In the genomic region with DNA sequence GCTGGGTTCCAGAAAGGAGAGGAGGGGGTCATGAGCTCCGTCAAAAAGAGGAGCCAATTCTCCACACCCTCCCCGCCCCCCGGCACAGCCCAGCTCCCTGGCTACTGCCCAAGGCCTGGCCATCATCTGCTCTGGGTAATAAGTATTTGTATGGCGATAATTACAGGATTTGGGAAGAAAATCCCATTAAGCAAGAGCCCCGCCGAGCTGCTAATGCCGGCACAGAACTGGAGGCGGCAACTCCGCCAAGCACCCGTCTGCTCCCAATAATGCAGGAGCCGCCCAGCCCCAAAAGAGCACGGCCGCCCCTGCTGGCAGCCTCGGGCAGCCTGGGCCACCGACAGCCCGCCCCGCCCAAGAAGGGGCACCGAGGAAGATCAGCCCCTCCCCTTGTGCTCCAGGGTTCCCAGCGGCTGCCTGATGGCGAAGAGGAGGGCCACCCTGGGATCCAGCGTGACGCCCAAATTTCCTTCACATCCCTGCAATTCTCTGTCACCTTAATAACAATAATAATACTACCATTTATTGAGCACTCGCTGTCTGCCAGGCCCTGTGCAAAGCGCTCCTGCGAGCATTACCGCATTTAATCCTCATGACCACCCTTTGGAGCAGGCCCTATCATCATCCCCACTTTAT, we compare ENCODE assay signal across 8 cellular contexts. TPM values are rescaled to one million over a fixed set of nuclear protein-coding genes. Genes with fewer than 3 reads are reported as not detected.
DNase-seq lines count a peak whose midpoint lies in the region; ATAC-seq and TF ChIP-seq lines count a peak whose summit lies in the region.

No MANE protein-coding gene starts in this region.

- ATAC-seq in Right ventricle myocardium inferior: peak; percentile 46
- peak; percentile 87 for ATAC-seq in SK-N-SH treated with all-trans-retinoic acid at 6 μM for 48 hours
- ATAC-seq in left ventricle myocardium superior: peak; percentile 75
- ATAC-seq in naive thymus-derived CD4-positive, alpha-beta T cell: no peak

- H3K9me3 ChIP-seq in right atrium auricular region (no peaks in the 10 kb centered on the region), esophagus muscularis mucosa (no peaks in the 10 kb centered on the region)
- H3K9me3 ChIP-seq in naive thymus-derived CD4-positive, alpha-beta T cell (ENCODE audit: control insufficient read depth in 2 of 3, low read length in 3 of 3): no peaks in the 10 kb centered on the region

- H3K9me3 Mint-ChIP-seq in naive thymus-derived CD4-positive, alpha-beta T cell: peaks cover 0 to 2% (median 0%) of the 10 kb centered on the region in 11 donors

- H3K4me1 ChIP-seq in right atrium auricular region (no peaks in the 10 kb centered on the region), esophagus muscularis mucosa (peaks cover 0 to 10% (median 7%) of the 10 kb centered on the region in 4 donors)
- no peaks in the 10 kb centered on the region for H3K4me1 ChIP-seq in naive thymus-derived CD4-positive, alpha-beta T cell (ENCODE audit: control insufficient read depth in 2 of 2, insufficient read depth in 2 of 2, low read length in 2 of 2)

- CTCF ChIA-PET in naive thymus-derived CD4-positive, alpha-beta T cell (lab: Charles Lee): no interaction called here

- DNase-seq in Right ventricle myocardium inferior (ENCODE audit: missing footprints): no peak
- no peak for DNase-seq in right atrium auricular region (ENCODE audit: low spot score)
- peak; percentile 51 for DNase-seq in left ventricle myocardium superior
- no peak for DNase-seq in effector CD4-positive, alpha-beta T cell
- no peak for DNase-seq in esophagus muscularis mucosa (ENCODE audit: extremely low spot score)
- no peak for DNase-seq in activated CD8-positive, alpha-beta memory T cell treated with anti-CD3 and anti-CD28 coated beads, Interleukin-2, amount 50 U/mL, for 4 hours
- DNase-seq in naive thymus-derived CD4-positive, alpha-beta T cell: no peak

- H3K36me3 ChIP-seq in right atrium auricular region (no peaks in the 10 kb centered on the region), esophagus muscularis mucosa (no peaks in the 10 kb centered on the region)
- no peaks in the 10 kb centered on the region for H3K36me3 ChIP-seq in naive thymus-derived CD4-positive, alpha-beta T cell (ENCODE audit: control insufficient read depth in 2 of 3, insufficient read depth in 3 of 3, low read length in 3 of 3)

- no peak for TF ChIP-seq EP300 in esophagus muscularis mucosa (IDR thresholded peaks at IDR 0.05)

- intact Hi-C loops in Right ventricle myocardium inferior (cut with DNase I): no loop called here
- intact Hi-C loops in left ventricle myocardium superior (cut with micrococcal nuclease): no loop called here
- intact Hi-C loops in esophagus muscularis mucosa (cut with DNase I): no loop called here
- intact Hi-C loops in naive thymus-derived CD4-positive, alpha-beta T cell (cut with micrococcal nuclease): no loop called here

- H3K4me3 Mint-ChIP-seq in naive thymus-derived CD4-positive, alpha-beta T cell: no peak overlapping the region

- no peak overlapping the region for H3K27ac Mint-ChIP-seq in naive thymus-derived CD4-positive, alpha-beta T cell

- POLR2A ChIA-PET in naive thymus-derived CD4-positive, alpha-beta T cell (lab: Charles Lee): no interaction called here

- H3K27ac ChIP-seq in right atrium auricular region (no peak overlapping the region), esophagus muscularis mucosa (replicated peaks in 1 of 4) (no peak overlapping the region)
- H3K27ac ChIP-seq in naive thymus-derived CD4-positive, alpha-beta T cell (ENCODE audit: low read depth, low read length): no peak overlapping the region

- peak in 1 of 2 donors; percentile 47 for TF ChIP-seq CTCF in right atrium auricular region (IDR thresholded peaks at IDR 0.05)
- peak in 1 of 3 experiments; percentile 25 for TF ChIP-seq CTCF in esophagus muscularis mucosa (IDR thresholded peaks at IDR 0.05)

- H3K4me1 Mint-ChIP-seq in naive thymus-derived CD4-positive, alpha-beta T cell: peaks cover 0 to 11% (median 6%) of the 10 kb centered on the region in 7 donors

- H3K36me3 Mint-ChIP-seq in naive thymus-derived CD4-positive, alpha-beta T cell: peaks cover 0 to 7% (median 0%) of the 10 kb centered on the region in 5 donors

- WGBS in esophagus muscularis mucosa: 43% methylated on average over 11 of the region's 26 CpGs

- no peak for TF ChIP-seq POLR2A in esophagus muscularis mucosa (IDR thresholded peaks at IDR 0.05; ENCODE audit: low read depth)

- peaks cover 0 to under 1% of the 10 kb centered on the region in 2 donors for H3K27me3 ChIP-seq in right atrium auricular region
- peaks cover 0 to 82% (median under 1%) of the 10 kb centered on the region in 4 donors for H3K27me3 ChIP-seq in esophagus muscularis mucosa
- H3K27me3 ChIP-seq in naive thymus-derived CD4-positive, alpha-beta T cell (ENCODE audit: control insufficient read depth in 2 of 2, insufficient read depth in 2 of 2, low read length in 2 of 2): no peaks in the 10 kb centered on the region

- H3K4me3 ChIP-seq in right atrium auricular region (peak overlapping the region in 1 of 2 donors; percentile 11), esophagus muscularis mucosa (peak overlapping the region in 1 of 4 donors; percentile 1)
- H3K4me3 ChIP-seq in naive thymus-derived CD4-positive, alpha-beta T cell (ENCODE audit: low read length): no peak overlapping the region

- peaks cover 35 to 58% (median 47%) of the 10 kb centered on the region in 5 donors for H3K27me3 Mint-ChIP-seq in naive thymus-derived CD4-positive, alpha-beta T cell

TF ChIP-seq in SK-N-SH treated with all-trans-retinoic acid at 6 μM for 48 hours, 23 proteins besides CTCF, POLR2A, EP300 and RAD21 (continues in another document):
- TF ChIP-seq RARB (CRISPR knock-in tag; IDR thresholded peaks at IDR 0.05) (no peak), CSRNP3 (CRISPR knock-in tag; IDR thresholded peaks at IDR 0.05) (no peak), CSDC2 (CRISPR knock-in tag; IDR thresholded peaks at IDR 0.05) (no peak), TSHZ2 (CRISPR knock-in tag; IDR thresholded peaks at IDR 0.05) (no peak), ISL1 (CRISPR knock-in tag; IDR thresholded peaks at IDR 0.05) (no peak), POU6F1 (CRISPR knock-in tag; IDR thresholded peaks at IDR 0.05; ENCODE audit: borderline replicate concordance, low read depth) (no peak), ZC3H10 (CRISPR knock-in tag; IDR thresholded peaks at IDR 0.05) (no peak), ZNF70 (CRISPR knock-in tag; IDR thresholded peaks at IDR 0.05) (no peak), ZNF565 (CRISPR knock-in tag; conservative IDR thresholded peaks at IDR 0.05; ENCODE audit: low read depth) (no peak), ZFP30 (CRISPR knock-in tag; IDR thresholded peaks at IDR 0.05) (no peak), TCF4 (CRISPR knock-in tag; IDR thresholded peaks at IDR 0.05; ENCODE audit: borderline replicate concordance) (no peak), ZFP3 (CRISPR knock-in tag; IDR thresholded peaks at IDR 0.05) (no peak)

RNA-seq across cellular contexts. Expression of gene SLIT1, which starts 5.9 kb away (rescaled TPM):
- 0.08 TPM for total RNA-seq in Right ventricle myocardium inferior
- total RNA-seq in right atrium auricular region: not detected
- 0.17 TPM for total RNA-seq in left ventricle myocardium superior
- under 1 TPM; 0.13 to 0.42 (median 0.31) TPM for total RNA-seq in esophagus muscularis mucosa
- under 1 TPM; 0.19 to 0.88 (median 0.44) TPM for total RNA-seq in naive thymus-derived CD4-positive, alpha-beta T cell
- not detected for polyA plus RNA-seq in naive thymus-derived CD4-positive, alpha-beta T cell
